9 cellular contexts compared by ENCODE assay signal in genomic region chr12:26524862-26525465, GRCh38.
DNase-seq lines count a peak whose midpoint lies in the region; ATAC-seq and TF ChIP-seq lines count a peak whose summit lies in the region.
"Had no signal": no experiment of that assay in that cellular context is flagged by ENCODE, and none has a peak within 500 bp of the region (broad histone marks: within the 10 kb centered on the region; RNA-seq: fewer than 3 reads in every experiment).

No MANE protein-coding gene starts in this region.

- TF ChIP-seq CTCF in AG10803 (conservative IDR thresholded peaks at IDR 0.05; ENCODE audit: low read length), result peak; percentile 50

- ATAC-seq in left lobe of liver (peak; percentile 42), HG02798 (IDR thresholded peaks at IDR 0.05; ENCODE audit: poor library complexity, unreplicated experiment) (no peak)

- DNase-seq in AG10803 (ENCODE audit: low read depth) (no peak), HCEC 1CT (peak; percentile 17), left lobe of liver (ENCODE audit: low spot score) (no peak), NCI-H2196 (lab: John Stamatoyannopoulos, UW; ENCODE audit: unreplicated experiment) (no peak), SHP77 (lab: John Stamatoyannopoulos, UW) (no peak)
- peak; percentile 10 for DNase-seq in activated naive CD4-positive, alpha-beta T cell treated with anti-CD3 and anti-CD28 coated beads, Interleukin-2, amount 50 U/mL, for 16 hours
- DNase-seq in activated CD4-positive, CD25-positive, alpha-beta regulatory T cell (lab: John Stamatoyannopoulos, UW), result no peak

- H3K4me3 ChIP-seq in AG10803 (ENCODE audit: low read length), result no peak overlapping the region
- H3K4me3 ChIP-seq: HAP-1 had no signal

Comparison
In these comparisons a context has a peak if more than half of its experiments do, and no peak if none do; other contexts are left out.
1. DNase-seq: peak in HCEC 1CT (single experiment) and activated naive CD4-positive, alpha-beta T cell treated with anti-CD3 and anti-CD28 coated beads, Interleukin-2, amount 50 U/mL, for 16 hours (single experiment); none in AG10803 (single experiment), left lobe of liver (single experiment), NCI-H2196 (single experiment), SHP77 (0 of 2) and activated CD4-positive, CD25-positive, alpha-beta regulatory T cell (0 of 4).